In genomic region chr16:82083710-82084353, GRCh38 we compare ENCODE assay signal across 19 cellular contexts. TPM values are rescaled to one million over a fixed set of nuclear protein-coding genes. Genes with fewer than 3 reads are reported as not detected.
DNase-seq lines count a peak whose midpoint lies in the region; ATAC-seq and TF ChIP-seq lines count a peak whose summit lies in the region.
"Had no signal": no experiment of that assay in that cellular context is flagged by ENCODE, and none has a peak within 500 bp of the region (broad histone marks: within the 10 kb centered on the region; RNA-seq: fewer than 3 reads in every experiment).

No MANE protein-coding gene starts in this region.

- DNase-seq in IMR-90 (no peak), left lobe of liver (ENCODE audit: low spot score) (peak; percentile 76), mucosa of descending colon (peak in 1 of 3 donors; percentile 21), renal cortical epithelial cell (ENCODE audit: low read depth) (peak; percentile 38), SK-N-DZ (ENCODE audit: low spot score) (no peak), dorsolateral prefrontal cortex (no peak)
- DNase-seq in naive thymus-derived CD4-positive, alpha-beta T cell = no peak
- DNase-seq: AML-193; Caco-2; CD4-positive, alpha-beta T cell; DMS153; DMS79; GDM1; HCEC 1CT had no signal

- no peak overlapping the region for H3K9ac ChIP-seq in IMR-90 (ENCODE audit: low read depth, low read length)

- CTCF ChIA-PET in IMR-90 (lab: Yijun Ruan, JAX) = no interaction called here
- CTCF ChIA-PET in naive thymus-derived CD4-positive, alpha-beta T cell (lab: Charles Lee) = no interaction called here

- no peak overlapping the region for H2BK120ac ChIP-seq in IMR-90 (ENCODE audit: low read depth, low read length)

- H2AK5ac ChIP-seq in IMR-90 (ENCODE audit: low read depth, low read length) = no peak overlapping the region

- TF ChIP-seq RAD21 in IMR-90 (IDR thresholded peaks at IDR 0.05; ENCODE audit: low read length) = no peak

- H2BK20ac ChIP-seq in IMR-90 (ENCODE audit: low read depth, low read length) = no peak overlapping the region; the same call in 1 of the 2 replicates

- H3K4ac ChIP-seq in IMR-90 (ENCODE audit: low read depth, low read length) = peak overlapping the region; percentile 39; the same call in 1 of the 2 replicates

- peaks cover 0 to 9% (median 0%) of the 10 kb centered on the region in 7 donors for H3K4me1 Mint-ChIP-seq in naive thymus-derived CD4-positive, alpha-beta T cell
- H3K4me1 Mint-ChIP-seq: GM23338 had no signal

- POLR2A ChIA-PET in IMR-90 (lab: Charles Lee; ENCODE audit: unreplicated experiment) = no interaction called here
- POLR2A ChIA-PET in naive thymus-derived CD4-positive, alpha-beta T cell (lab: Charles Lee) = no interaction called here

- peaks cover 2% of the 10 kb centered on the region; the same call in 1 of the 2 replicates for H3K9me3 ChIP-seq in IMR-90 (ENCODE audit: control insufficient read depth, insufficient read depth, low read length)
- H3K9me3 ChIP-seq in mucosa of descending colon = no peaks in the 10 kb centered on the region
- no peaks in the 10 kb centered on the region for H3K9me3 ChIP-seq in naive thymus-derived CD4-positive, alpha-beta T cell (ENCODE audit: control insufficient read depth in 2 of 3, low read length in 3 of 3)
- H3K9me3 ChIP-seq: A549, Caco-2 had no signal

- peaks cover 7% of the 10 kb centered on the region for H3K4me1 ChIP-seq in IMR-90 (ENCODE audit: control insufficient read depth, insufficient read depth, low read length)
- peaks cover 21% of the 10 kb centered on the region for H3K4me1 ChIP-seq in mucosa of descending colon (ENCODE audit: low read depth)
- H3K4me1 ChIP-seq in naive thymus-derived CD4-positive, alpha-beta T cell (ENCODE audit: control insufficient read depth in 2 of 2, insufficient read depth in 2 of 2, low read length in 2 of 2) = no peaks in the 10 kb centered on the region

- H3K36me3 ChIP-seq in IMR-90 (ENCODE audit: control insufficient read depth, insufficient read depth, low read length) (no peaks in the 10 kb centered on the region), mucosa of descending colon (ENCODE audit: low read depth) (no peaks in the 10 kb centered on the region)
- no peaks in the 10 kb centered on the region for H3K36me3 ChIP-seq in naive thymus-derived CD4-positive, alpha-beta T cell (ENCODE audit: control insufficient read depth in 2 of 3, insufficient read depth in 3 of 3, low read length in 3 of 3)

- ATAC-seq in IMR-90 (ENCODE audit: low read depth) = no peak
- peak; percentile 71 for ATAC-seq in left lobe of liver
- peak; percentile 71 for ATAC-seq in mucosa of descending colon
- ATAC-seq in naive thymus-derived CD4-positive, alpha-beta T cell = no peak
- no peak for ATAC-seq in GM19467 (IDR thresholded peaks at IDR 0.05; ENCODE audit: unreplicated experiment)
- ATAC-seq: A549, GM23338 had no signal

- H2AK9ac ChIP-seq in IMR-90 (replicated peaks; ENCODE audit: low read depth, low read length, poor library complexity) = no peak overlapping the region

- no peak overlapping the region for H4K91ac ChIP-seq in IMR-90 (ENCODE audit: insufficient read depth, low read depth, low read length)

- 0 out of 3 replicates have a peak overlapping the region, but pooled peaks have one; percentile 64 for H2BK15ac ChIP-seq in IMR-90 (ENCODE audit: low read depth, low read length)

- H3K27me3 ChIP-seq in IMR-90 (ENCODE audit: control insufficient read depth, insufficient read depth, low read length) = no peaks in the 10 kb centered on the region
- H3K27me3 ChIP-seq in naive thymus-derived CD4-positive, alpha-beta T cell (ENCODE audit: control insufficient read depth in 2 of 2, insufficient read depth in 2 of 2, low read length in 2 of 2) = no peaks in the 10 kb centered on the region
- H3K27me3 ChIP-seq in dorsolateral prefrontal cortex = peaks cover 0 to 9% (median 0%) of the 10 kb centered on the region in 45 donors

- no peak overlapping the region for H2BK5ac ChIP-seq in IMR-90 (ENCODE audit: low read depth, low read length, poor library complexity, severe bottlenecking)

- H2AFZ ChIP-seq in IMR-90 (replicated peaks; ENCODE audit: low read length, poor library complexity) = no peak overlapping the region
- H2AFZ ChIP-seq: GM23338 had no signal

- intact Hi-C loops in IMR-90 (cut with micrococcal nuclease) = no loop called here
- intact Hi-C loops in mucosa of descending colon (cut with DNase I, micrococcal nuclease) = no loop called here
- intact Hi-C loops in naive thymus-derived CD4-positive, alpha-beta T cell (cut with micrococcal nuclease) = no loop called here
- intact Hi-C loops in dorsolateral prefrontal cortex (cut with DNase I) = no loop called here

- in situ Hi-C loops in IMR-90 (cut with MboI; ENCODE audit: low sequenced_read_pairs) = no loop called here

- no peaks in the 10 kb centered on the region for H3K79me1 ChIP-seq in IMR-90 (ENCODE audit: low read depth in 1 of 2, low read length in 2 of 2)

- H3K4me3 ChIP-seq in IMR-90 (ENCODE audit: insufficient read depth, low read depth, low read length) = no peak overlapping the region
- no peak overlapping the region for H3K4me3 ChIP-seq in mucosa of descending colon
- H3K4me3 ChIP-seq in naive thymus-derived CD4-positive, alpha-beta T cell (ENCODE audit: low read length) = no peak overlapping the region
- H3K4me3 ChIP-seq in dorsolateral prefrontal cortex = no peak overlapping the region
- H3K4me3 ChIP-seq: A549, GM23338 had no signal

- TF ChIP-seq POLR2A in IMR-90 (IDR thresholded peaks at IDR 0.05; ENCODE audit: low read depth, low read length) = no peak

- dilution Hi-C loops in IMR-90 (cut with HindIII; ENCODE audit: low sequenced_read_pairs, unreplicated experiment) = no loop called here

- no peak overlapping the region for H4K8ac ChIP-seq in IMR-90 (ENCODE audit: low read depth in 2 of 2, low read length in 2 of 2)

- no peaks in the 10 kb centered on the region for H3K36me3 Mint-ChIP-seq in naive thymus-derived CD4-positive, alpha-beta T cell

- peak overlapping the region; percentile 43 for H3K18ac ChIP-seq in IMR-90 (ENCODE audit: low read depth, low read length)

- H3K9me3 Mint-ChIP-seq in naive thymus-derived CD4-positive, alpha-beta T cell = peaks cover 0 to 7% (median 2%) of the 10 kb centered on the region in 11 donors
- H3K9me3 Mint-ChIP-seq: CD4-positive, alpha-beta T cell had no signal

- H4K20me1 ChIP-seq in IMR-90 (ENCODE audit: insufficient read depth, low read length) = no peaks in the 10 kb centered on the region

- H3K4me3 Mint-ChIP-seq in naive thymus-derived CD4-positive, alpha-beta T cell = peak overlapping the region in 1 of 10 donors; percentile 22
- H3K4me3 Mint-ChIP-seq: CD4-positive, alpha-beta T cell; GM23338 had no signal

- H4K5ac ChIP-seq in IMR-90 (ENCODE audit: low read depth, low read length) = peak overlapping the region; percentile 51

- H3K27ac ChIP-seq in IMR-90 (ENCODE audit: insufficient read depth, low read length) (no peak overlapping the region), dorsolateral prefrontal cortex (no peak overlapping the region)
- H3K27ac ChIP-seq in naive thymus-derived CD4-positive, alpha-beta T cell (ENCODE audit: low read depth, low read length) = no peak overlapping the region
- H3K27ac ChIP-seq: 22Rv1, A549, C4-2B had no signal

- H3K4me2 ChIP-seq in IMR-90 (ENCODE audit: low read depth, low read length) = no peak overlapping the region
- H3K4me2 ChIP-seq: GM23338 had no signal

- no peak overlapping the region for H3K27ac Mint-ChIP-seq in naive thymus-derived CD4-positive, alpha-beta T cell
- H3K27ac Mint-ChIP-seq: CD4-positive, alpha-beta T cell; GM23338 had no signal

- 73% methylated on average over 3 of the region's 6 CpGs; no CpG with 5 or more reads in 1 of the 2 experiments for WGBS in IMR-90 (ENCODE audit: extremely low coverage in 2 of 2, insufficient read length in 1 of 2), 2 experiments

- no peak overlapping the region for H3K56ac ChIP-seq in IMR-90 (ENCODE audit: extremely low read depth, insufficient read depth, low read length)

- peaks cover 9 to 31% (median 13%) of the 10 kb centered on the region in 5 donors for H3K27me3 Mint-ChIP-seq in naive thymus-derived CD4-positive, alpha-beta T cell

- H3K23ac ChIP-seq in IMR-90 (ENCODE audit: low read depth, low read length) = no peak overlapping the region

- BruUV-seq in IMR-90 (replicated peaks; lab: Mats Ljungman, UMichigan) = no TSS peak

- TF ChIP-seq CTCF in IMR-90 (conservative IDR thresholded peaks at IDR 0.05; ENCODE audit: low read depth, low read length) (no peak), mucosa of descending colon (IDR thresholded peaks at IDR 0.05) (no peak), dorsolateral prefrontal cortex (IDR thresholded peaks at IDR 0.05 in 54 of 56, conservative IDR thresholded peaks at IDR 0.05 in 2 of 56; ENCODE audit: low read depth in 1 of 56, partially characterized antibody in 56 of 56) (no peak)

- no peaks in the 10 kb centered on the region; the same call in 1 of the 2 replicates for H3K9me1 ChIP-seq in IMR-90 (ENCODE audit: insufficient read depth, low read length)

- H3K14ac ChIP-seq in IMR-90 (replicated peaks; ENCODE audit: low read depth, low read length) = no peak overlapping the region; the same call in 1 of the 2 replicates

TF ChIP-seq in IMR-90, 13 proteins besides CTCF, POLR2A, EP300 and RAD21 (continues in another document):
- TF ChIP-seq MXI1 (IDR thresholded peaks at IDR 0.05; ENCODE audit: borderline replicate concordance, low read depth, low read length) (no peak), RCOR1 (IDR thresholded peaks at IDR 0.05; ENCODE audit: insufficient replicate concordance, low read length) (no peak), MAZ (IDR thresholded peaks at IDR 0.05; ENCODE audit: borderline replicate concordance, low read depth, low read length) (no peak), USF2 (IDR thresholded peaks at IDR 0.05; ENCODE audit: low read depth, low read length) (no peak)

RNA-seq across cellular contexts. Expression of gene HSD17B2, which starts 48.8 kb away (rescaled TPM):
- total RNA-seq in IMR-90 (2012; rRNA removed) = 0.18 and 0.28 TPM in 2 replicates
- 0.12 TPM in 1 of 2 replicates, not detected in the other for polyA plus RNA-seq in IMR-90 (2012; rRNA removed)
- polyA plus RNA-seq in IMR-90 (2012; cell fraction: cytosol; rRNA removed) = 0.08 and 0.13 TPM in 2 replicates
- polyA plus RNA-seq in IMR-90 (2012; cell fraction: nucleus; rRNA removed; ENCODE audit: low replicate concordance) = 0.09 and 0.11 TPM in 2 replicates
- total RNA-seq in left lobe of liver = 82.7 TPM
- total RNA-seq in mucosa of descending colon = 100 to 1,000 TPM in 1 of 3 donors, 10 to 100 TPM in 2; 38.6 to 211 (median 45.5) TPM
- 0.70 and 1.2 TPM in 2 replicates for total RNA-seq in renal cortical epithelial cell
- total RNA-seq in naive thymus-derived CD4-positive, alpha-beta T cell = not detected
- polyA plus RNA-seq in naive thymus-derived CD4-positive, alpha-beta T cell = not detected
- polyA plus RNA-seq in SK-N-DZ (2014; cell fraction: cytosol; rRNA removed) = not detected in 2 replicates
- not detected in 2 replicates for polyA plus RNA-seq in SK-N-DZ (2014; cell fraction: nucleus; rRNA removed)
- total RNA-seq in dorsolateral prefrontal cortex = under 1 TPM in 3 of 120 experiments, not detected in 117; 0.11 to 0.74 (median 0.55) TPM
- total RNA-seq: CD4-positive, alpha-beta T cell; GM23338 had no signal

Comparison
In these comparisons a context has a peak if more than half of its experiments do, and no peak if none do; other contexts are left out.
1. ATAC-seq: peak in left lobe of liver (single experiment) and mucosa of descending colon (single experiment); none in IMR-90 (single experiment), naive thymus-derived CD4-positive, alpha-beta T cell (single experiment) and GM19467 (single experiment).
2. DNase-seq: peak in left lobe of liver (single experiment) and renal cortical epithelial cell (single experiment); none in IMR-90 (single experiment), naive thymus-derived CD4-positive, alpha-beta T cell (0 of 9), SK-N-DZ (single experiment) and dorsolateral prefrontal cortex (0 of 10).
3. RNA of gene HSD17B2, which starts 48.8 kb away (total RNA-seq): 82.7 TPM in left lobe of liver (single experiment) and 38.6 to 211 TPM in mucosa of descending colon; 0.70 to 1.2 TPM in renal cortical epithelial cell, 0.18 to 0.28 TPM in IMR-90, not detected in naive thymus-derived CD4-positive, alpha-beta T cell and 0.11 to 0.74 TPM in dorsolateral prefrontal cortex; every median in the first group is over 10 times any median in the second.